Comparison of ENCODE assay signal across 7 cellular contexts in genomic region chr9:11319477-11320060, GRCh38.
DNase-seq lines count a peak whose midpoint lies in the region; ATAC-seq, FAIRE-seq and TF ChIP-seq lines count a peak whose summit lies in the region.

No MANE protein-coding gene starts in this region.

- H3K27ac ChIP-seq in GM12878 (ENCODE audit: control insufficient read depth, insufficient read depth), result no peak overlapping the region
- H3K27ac ChIP-seq in neuronal stem cell (replicated peaks; ENCODE audit: low read length), result no peak overlapping the region

- H3K4me1 ChIP-seq in GM12878 (ENCODE audit: control insufficient read depth, insufficient read depth, low read length) (no peaks in the 10 kb centered on the region), neuronal stem cell (ENCODE audit: control insufficient read depth in 2 of 2, insufficient read depth in 1 of 2, low read depth in 1 of 2, low read length in 2 of 2) (no peaks in the 10 kb centered on the region)

- H3K27me3 Mint-ChIP-seq in natural killer cell (ENCODE audit: low read depth in 2 of 2), result no peaks in the 10 kb centered on the region
- H3K27me3 Mint-ChIP-seq in activated CD8-positive, alpha-beta T cell treated with anti-CD3 and anti-CD28 coated beads for 36 hours, result no peaks in the 10 kb centered on the region

- RAD21 ChIA-PET in GM12878 (lab: Charles Lee; ENCODE audit: unreplicated experiment), result interaction anchor here (0.9 to 1.4 kb wide), 3 partner anchors 376 to 465 kb away, joined by 3 to 10 read pairs (median 5); no protein-coding TSS in a partner anchor

- no peak overlapping the region for H3K23ac ChIP-seq in neuronal stem cell (ENCODE audit: low read depth, low read length, poor library complexity)

- peak; percentile 64 for ATAC-seq in GM19351 (IDR thresholded peaks at IDR 0.05; ENCODE audit: unreplicated experiment)
- ATAC-seq in GM12878, result peak; percentile 69
- no peak for ATAC-seq in GM19467 (IDR thresholded peaks at IDR 0.05; ENCODE audit: unreplicated experiment)
- ATAC-seq in natural killer cell, result no peak
- ATAC-seq in activated CD8-positive, alpha-beta T cell treated with anti-CD3 and anti-CD28 coated beads for 36 hours, result no peak

- no peak overlapping the region for H2BK5ac ChIP-seq in neuronal stem cell (ENCODE audit: low read length)

- no peaks in the 10 kb centered on the region for H4K20me1 ChIP-seq in GM12878 (ENCODE audit: control insufficient read depth, insufficient read depth)

- no peak overlapping the region for H3K9ac ChIP-seq in GM12878 (ENCODE audit: control insufficient read depth, insufficient read depth, low read length)
- no peak overlapping the region for H3K9ac ChIP-seq in neuronal stem cell (ENCODE audit: low read depth, low read length, poor library complexity)

- H3K4me3 ChIP-seq in GM12878 (no peak overlapping the region), neuronal stem cell (ENCODE audit: low read length in 2 of 2) (no peak overlapping the region)

- no peak for TF ChIP-seq EP300 in GM12878 (IDR thresholded peaks at IDR 0.05; ENCODE audit: borderline replicate concordance in 1 of 2, control insufficient read depth in 1 of 2, low read depth in 2 of 2, low read length in 2 of 2)

- no TSS peak for BruUV-seq in GM12878 (replicated peaks; lab: Mats Ljungman, UMichigan)

- 23% methylated on average over 7 of the region's 7 CpGs for WGBS in GM12878 (ENCODE audit: insufficient coverage, insufficient replicate concordance, low lambda C conversion rate, missing lambda C conversion rate)
- no CpG with 5 or more reads among the region's 7 CpGs for WGBS in neuronal stem cell (ENCODE audit: extremely low coverage in 2 of 2, insufficient read length in 2 of 2, insufficient replicate concordance in 1 of 2), 2 donors

- POLR2A ChIA-PET in GM12878 (lab: Charles Lee), result no interaction called here
- POLR2A ChIA-PET in activated CD8-positive, alpha-beta T cell treated with anti-CD3 and anti-CD28 coated beads for 36 hours (lab: Charles Lee), result no interaction called here

- no peak overlapping the region for H2BK15ac ChIP-seq in neuronal stem cell (ENCODE audit: low read length)

- DNase-seq in NCI-H1436 (lab: John Stamatoyannopoulos, UW), result peak; percentile 60
- no peak for DNase-seq in GM12878 (ENCODE audit: low read depth, low spot score)
- DNase-seq in neuronal stem cell (ENCODE audit: low spot score), result peak; percentile 39
- no peak for DNase-seq in natural killer cell
- no peak for DNase-seq in activated CD8-positive, alpha-beta T cell treated with anti-CD3 and anti-CD28 coated beads for 36 hours

- H4K8ac ChIP-seq in neuronal stem cell (ENCODE audit: low read depth, low read length), result no peak overlapping the region

- H3K36me3 ChIP-seq in GM12878 (ENCODE audit: control insufficient read depth in 2 of 2, insufficient read depth in 2 of 2, low read length in 1 of 2) (no peaks in the 10 kb centered on the region), neuronal stem cell (replicated peaks in 1 of 2; ENCODE audit: control insufficient read depth in 2 of 2, insufficient read depth in 2 of 2, low read length in 2 of 2) (no peaks in the 10 kb centered on the region)

- in situ Hi-C loops in GM12878 (cut with MboI), result no loop called here

- H3K4me2 ChIP-seq in GM12878 (ENCODE audit: control insufficient read depth, insufficient read depth) (no peak overlapping the region), neuronal stem cell (ENCODE audit: insufficient read depth, low read length, poor library complexity, severe bottlenecking) (no peak overlapping the region)

- TF ChIP-seq POLR2A in GM12878 (IDR thresholded peaks at IDR 0.05; ENCODE audit: low read depth, low read length), result no peak

- no peak overlapping the region for H3K18ac ChIP-seq in neuronal stem cell (ENCODE audit: low read length)

- peak; percentile 40 for TF ChIP-seq RAD21 in GM12878 (IDR thresholded peaks at IDR 0.05; ENCODE audit: insufficient read depth, low read depth, low read length)

- H2BK12ac ChIP-seq in neuronal stem cell (ENCODE audit: low read length), result no peak overlapping the region

- CTCF ChIA-PET in GM12878 (lab: Yijun Ruan, JAX), result interaction anchor here (0.7 to 3.4 kb wide), 10 partner anchors 8 to 962 kb away, joined by 3 to 27 read pairs (median 3); no protein-coding TSS in a partner anchor
- CTCF ChIA-PET in activated CD8-positive, alpha-beta T cell treated with anti-CD3 and anti-CD28 coated beads for 36 hours (lab: Charles Lee), result no interaction called here

- H3K9me3 ChIP-seq in GM12878 (replicated peaks; ENCODE audit: control insufficient read depth, insufficient read depth, low read length) (no peaks in the 10 kb centered on the region), neuronal stem cell (replicated peaks in 1 of 2; ENCODE audit: control insufficient read depth in 2 of 2, insufficient read depth in 1 of 2, low read depth in 1 of 2, low read length in 2 of 2) (no peaks in the 10 kb centered on the region)

- H4K91ac ChIP-seq in neuronal stem cell (ENCODE audit: low read depth, low read length, poor library complexity), result no peak overlapping the region

- H3K79me1 ChIP-seq in neuronal stem cell (ENCODE audit: low read depth, low read length), result no peaks in the 10 kb centered on the region

- no peak overlapping the region for H2BK120ac ChIP-seq in neuronal stem cell (ENCODE audit: low read depth, low read length)

- intact Hi-C loops in GM12878 (cut with micrococcal nuclease; ENCODE audit: unreplicated experiment) (loop anchor here (5.0 kb wide), 1 partner anchor 952 kb away; no protein-coding TSS in a partner anchor), natural killer cell (cut with micrococcal nuclease) (no loop called here)
- intact Hi-C loops in activated CD8-positive, alpha-beta T cell treated with anti-CD3 and anti-CD28 coated beads for 36 hours (cut with micrococcal nuclease), result no loop called here

- H3K4ac ChIP-seq in neuronal stem cell (ENCODE audit: low read length), result no peak overlapping the region

- no peak overlapping the region for H2AK5ac ChIP-seq in neuronal stem cell (ENCODE audit: low read depth, low read length)

- no peak overlapping the region for H3K4me3 Mint-ChIP-seq in natural killer cell
- no peak overlapping the region for H3K4me3 Mint-ChIP-seq in activated CD8-positive, alpha-beta T cell treated with anti-CD3 and anti-CD28 coated beads for 36 hours

- H2AFZ ChIP-seq in GM12878 (ENCODE audit: control insufficient read depth, low read depth, low read length) (no peak overlapping the region), neuronal stem cell (ENCODE audit: low read length) (peak overlapping the region; percentile 59)

- H3K27me3 ChIP-seq in GM12878 (replicated peaks in 1 of 2; ENCODE audit: control insufficient read depth in 2 of 2, insufficient read depth in 2 of 2, low read length in 1 of 2) (no peaks in the 10 kb centered on the region), neuronal stem cell (ENCODE audit: control insufficient read depth in 3 of 3, insufficient read depth in 3 of 3, low read depth in 1 of 3, low read length in 3 of 3) (no peaks in the 10 kb centered on the region)

- H3K79me2 ChIP-seq in GM12878 (ENCODE audit: control insufficient read depth, insufficient read depth, low read length), result no peaks in the 10 kb centered on the region

- H3K27ac Mint-ChIP-seq in natural killer cell, result no peak overlapping the region
- no peak overlapping the region for H3K27ac Mint-ChIP-seq in activated CD8-positive, alpha-beta T cell treated with anti-CD3 and anti-CD28 coated beads for 36 hours

- SMC1A ChIA-PET in GM12878 (lab: Charles Lee; ENCODE audit: uncharacterized antibody, unreplicated experiment), result interaction anchor here (0.6 to 1.3 kb wide), 4 partner anchors 88 to 463 kb away, joined by 3 to 16 read pairs (median 3); no protein-coding TSS in a partner anchor

- H3K4me1 Mint-ChIP-seq in natural killer cell, result no peaks in the 10 kb centered on the region
- no peaks in the 10 kb centered on the region for H3K4me1 Mint-ChIP-seq in activated CD8-positive, alpha-beta T cell treated with anti-CD3 and anti-CD28 coated beads for 36 hours (ENCODE audit: low read depth)

- H3K14ac ChIP-seq in neuronal stem cell (ENCODE audit: low read length), result no peak overlapping the region

- TF ChIP-seq CTCF in GM12878 (IDR thresholded peaks at IDR 0.05 in 2 of 3, conservative IDR thresholded peaks at IDR 0.05 in 1 of 3; ENCODE audit: control insufficient read depth in 2 of 3, extremely low read depth in 1 of 3, insufficient read depth in 1 of 3, low read depth in 3 of 3, low read length in 3 of 3) (peak; percentile 25 to 53 (median 34); a peak in 4 of 6 replicates), natural killer cell (IDR thresholded peaks at IDR 0.05) (no peak)
- TF ChIP-seq CTCF in activated CD8-positive, alpha-beta T cell treated with anti-CD3 and anti-CD28 coated beads for 36 hours (IDR thresholded peaks at IDR 0.05), result no peak

- H3K36me3 Mint-ChIP-seq in natural killer cell, result no peaks in the 10 kb centered on the region
- H3K36me3 Mint-ChIP-seq in activated CD8-positive, alpha-beta T cell treated with anti-CD3 and anti-CD28 coated beads for 36 hours (ENCODE audit: low read depth), result no peaks in the 10 kb centered on the region

- H3K9me3 Mint-ChIP-seq in natural killer cell, result peaks cover 5 to 10% of the 10 kb centered on the region in 2 donors
- peaks cover 7% of the 10 kb centered on the region for H3K9me3 Mint-ChIP-seq in activated CD8-positive, alpha-beta T cell treated with anti-CD3 and anti-CD28 coated beads for 36 hours

- FAIRE-seq in GM12878 (lab: Jason Lieb, UNC), result no peak

TF ChIP-seq in GM12878, 131 proteins besides CTCF, POLR2A, EP300 and RAD21 (continues in another document):
- TF ChIP-seq SMC3 (IDR thresholded peaks at IDR 0.05; ENCODE audit: borderline replicate concordance, low read length) (peak; percentile 10; the same call in 1 of the 2 replicates), BCLAF1 (IDR thresholded peaks at IDR 0.05) (no peak), SUPT20H (IDR thresholded peaks at IDR 0.05; ENCODE audit: borderline replicate concordance, control insufficient read depth, low read depth, low read length) (no peak)

Comparison
In these comparisons a context has a peak if more than half of its experiments do, and no peak if none do; other contexts are left out.
1. ATAC-seq: peak in GM19351 (single experiment) and GM12878 (single experiment); none in GM19467 (single experiment), natural killer cell (0 of 3) and activated CD8-positive, alpha-beta T cell treated with anti-CD3 and anti-CD28 coated beads for 36 hours (single experiment).
2. DNase-seq: peak in NCI-H1436 (single experiment) and neuronal stem cell (single experiment); none in GM12878 (single experiment), natural killer cell (single experiment) and activated CD8-positive, alpha-beta T cell treated with anti-CD3 and anti-CD28 coated beads for 36 hours (single experiment).
3. CTCF ChIP-seq: peak in GM12878 (3 of 3); none in natural killer cell (single experiment) and activated CD8-positive, alpha-beta T cell treated with anti-CD3 and anti-CD28 coated beads for 36 hours (single experiment).